8 cellular contexts compared by ENCODE assay signal in the genomic region with DNA sequence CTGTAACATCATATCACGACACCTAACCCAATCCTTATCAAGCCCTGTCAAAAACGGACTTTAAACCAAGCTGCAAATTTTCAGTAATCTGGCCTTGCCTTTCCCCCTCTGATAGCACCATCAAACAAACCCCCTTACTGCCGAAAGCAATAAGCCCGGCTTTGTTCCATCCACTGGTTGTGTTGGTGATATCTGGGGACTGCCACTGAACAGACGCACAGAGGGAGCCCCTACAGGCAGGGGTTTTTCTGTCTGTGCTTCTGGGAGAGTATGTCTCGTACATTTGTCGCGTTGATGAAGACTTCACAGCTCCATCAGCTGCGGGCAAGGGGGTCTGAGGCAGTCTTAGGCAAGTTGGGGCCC. TPM values are rescaled to one million over a fixed set of nuclear protein-coding genes. Genes with fewer than 3 reads are reported as not detected.
DNase-seq lines count a peak whose midpoint lies in the region; TF ChIP-seq lines count a peak whose summit lies in the region.

No MANE protein-coding gene starts in this region.

- H3K27me3 ChIP-seq in GM06990 (replicated peaks; ENCODE audit: control insufficient read depth, insufficient read depth, low read length): peaks cover 2% of the 10 kb centered on the region

- peak overlapping the region; percentile 90 to 95 (median 92) for H3K4me3 Mint-ChIP-seq in brain
- peak overlapping the region; percentile 72 for H3K4me3 Mint-ChIP-seq in mesothelial cell of epicardium

- H3K4me3 ChIP-seq in GM06990 (replicated peaks; ENCODE audit: low read depth, low read length): peak overlapping the region; percentile 54

- H3K27ac Mint-ChIP-seq in brain: peak overlapping the region; percentile 48 to 88 (median 74)
- H3K27ac Mint-ChIP-seq in mesothelial cell of epicardium: no peak overlapping the region

- H3K9me3 Mint-ChIP-seq in brain (peaks cover 0 to 6% (median 0%) of the 10 kb centered on the region in 5 experiments), mesothelial cell of epicardium (no peaks in the 10 kb centered on the region)

- H3K36me3 Mint-ChIP-seq in brain (no peaks in the 10 kb centered on the region), mesothelial cell of epicardium (no peaks in the 10 kb centered on the region)

- peaks cover 49% of the 10 kb centered on the region for H3K4me1 Mint-ChIP-seq in brain
- H3K4me1 Mint-ChIP-seq in mesothelial cell of epicardium: peaks cover 28% of the 10 kb centered on the region

- no peaks in the 10 kb centered on the region for H3K36me3 ChIP-seq in GM06990 (ENCODE audit: control insufficient read depth, insufficient read depth, low read length)

- DNase-seq in GM06990 (ENCODE audit: extremely low read depth, insufficient read length): no peak
- DNase-seq in HuH-7 (ENCODE audit: low spot score): peak; percentile 64
- DNase-seq in mesothelial cell of epicardium (ENCODE audit: low spot score in 2 of 2, unreplicated experiment in 2 of 2): no peak
- no peak for DNase-seq in pons (ENCODE audit: low spot score)
- DNase-seq in cortex of kidney (lab: John Stamatoyannopoulos, UW): no peak
- no peak for DNase-seq in NCI-H1436 (lab: John Stamatoyannopoulos, UW)
- DNase-seq in UCSD-AML1 (lab: John Stamatoyannopoulos, UW; ENCODE audit: unreplicated experiment): no peak

- H3K27me3 Mint-ChIP-seq in brain (peaks cover 66% of the 10 kb centered on the region), mesothelial cell of epicardium (ENCODE audit: low read depth) (peaks cover 50% of the 10 kb centered on the region)

- no peak for TF ChIP-seq CTCF in GM06990 (IDR thresholded peaks at IDR 0.05; ENCODE audit: insufficient read depth, low read length, poor library complexity, severe bottlenecking)
- TF ChIP-seq CTCF in brain (conservative IDR thresholded peaks at IDR 0.05): no peak
- no peak for TF ChIP-seq CTCF in mesothelial cell of epicardium (IDR thresholded peaks at IDR 0.05; ENCODE audit: unreplicated experiment)

RNA-seq across cellular contexts. Expression of a gene that starts 0.6 kb away (rescaled TPM):
- polyA plus RNA-seq in brain (ENCODE audit: insufficient read depth, low read depth, low replicate concordance): 1.8 TPM
- total RNA-seq in mesothelial cell of epicardium: 3.4 to 5.1 TPM (median 4.7 TPM) in 3 replicates

RNA-seq across cellular contexts. Expression of a gene that starts 36.0 kb away (rescaled TPM):
- polyA plus RNA-seq in brain (ENCODE audit: insufficient read depth, low read depth, low replicate concordance): 49.5 TPM
- total RNA-seq in mesothelial cell of epicardium: 27.3 to 28.3 TPM (median 27.8 TPM) in 3 replicates
